ENCODE assay signal across 8 cellular contexts in the genomic region with DNA sequence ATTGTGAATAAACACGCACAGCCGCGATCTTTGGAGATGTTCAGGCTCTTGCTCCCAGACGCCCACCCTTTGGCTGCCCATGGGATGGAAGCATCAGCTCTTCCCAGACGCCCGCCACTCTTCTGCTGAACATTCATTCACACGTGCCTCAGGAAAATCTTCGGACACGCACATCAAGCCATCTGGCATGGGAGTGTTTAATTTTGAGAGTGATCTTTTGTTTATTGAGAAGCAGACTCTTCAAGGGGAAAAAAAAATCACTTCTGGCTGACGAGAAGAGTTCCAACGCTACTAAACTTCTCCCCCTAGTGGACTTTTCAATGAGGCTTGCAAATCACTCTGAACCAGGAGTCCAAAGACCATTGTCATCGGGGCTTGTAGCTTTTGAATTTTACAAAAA.
DNase-seq lines count a peak whose midpoint lies in the region; ATAC-seq and TF ChIP-seq lines count a peak whose summit lies in the region.

No MANE protein-coding gene starts in this region.

- no peaks in the 10 kb centered on the region for H3K36me3 Mint-ChIP-seq in neural crest cell (ENCODE audit: low read depth)
- peaks cover 0 to 31% (median 0%) of the 10 kb centered on the region in 3 donors for H3K36me3 Mint-ChIP-seq in naive thymus-derived CD8-positive, alpha-beta T cell
- no peaks in the 10 kb centered on the region for H3K36me3 Mint-ChIP-seq in activated T-cell treated with anti-CD3 and anti-CD28 coated beads, Interleukin-2, amount 50 U/mL, for 24 hours (ENCODE audit: low read depth)

- peaks cover 2% of the 10 kb centered on the region for H3K27me3 Mint-ChIP-seq in neural crest cell (ENCODE audit: low read depth)
- H3K27me3 Mint-ChIP-seq in naive thymus-derived CD8-positive, alpha-beta T cell, result peaks cover 13 to 36% (median 25%) of the 10 kb centered on the region in 5 donors
- H3K27me3 Mint-ChIP-seq in activated T-cell treated with anti-CD3 and anti-CD28 coated beads, Interleukin-2, amount 50 U/mL, for 24 hours, result peaks cover 50% of the 10 kb centered on the region

- H3K4me3 Mint-ChIP-seq in neural crest cell, result no peak overlapping the region
- no peak overlapping the region for H3K4me3 Mint-ChIP-seq in naive thymus-derived CD8-positive, alpha-beta T cell
- H3K4me3 Mint-ChIP-seq in activated T-cell treated with anti-CD3 and anti-CD28 coated beads, Interleukin-2, amount 50 U/mL, for 24 hours, result no peak overlapping the region

- no peaks in the 10 kb centered on the region for H3K9me3 Mint-ChIP-seq in neural crest cell
- H3K9me3 Mint-ChIP-seq in naive thymus-derived CD8-positive, alpha-beta T cell, result peaks cover 0 to 26% (median 6%) of the 10 kb centered on the region in 9 donors
- H3K9me3 Mint-ChIP-seq in activated T-cell treated with anti-CD3 and anti-CD28 coated beads, Interleukin-2, amount 50 U/mL, for 24 hours, result peaks cover 14% of the 10 kb centered on the region

- DNase-seq in NCI-H226, result peak; percentile 8
- peak; percentile 68 for DNase-seq in cerebellar cortex (ENCODE audit: low spot score)
- no peak for DNase-seq in neural crest cell (ENCODE audit: low read depth, low spot score)
- no peak for DNase-seq in naive thymus-derived CD8-positive, alpha-beta T cell
- DNase-seq in activated T-cell treated with anti-CD3 and anti-CD28 coated beads, Interleukin-2, amount 50 U/mL, for 24 hours, result no peak
- no peak for DNase-seq in stimulated activated CD4-positive, alpha-beta T cell treated with anti-CD3 and anti-CD28 coated beads, Interleukin-2, amount 100 ng/mL, for 24 hours

- POLR2A ChIA-PET in naive thymus-derived CD8-positive, alpha-beta T cell (lab: Charles Lee), result no interaction called here

- H3K4me1 Mint-ChIP-seq in neural crest cell, result peaks cover 6% of the 10 kb centered on the region
- peaks cover 0 to 1% (median 0%) of the 10 kb centered on the region in 4 donors for H3K4me1 Mint-ChIP-seq in naive thymus-derived CD8-positive, alpha-beta T cell
- no peaks in the 10 kb centered on the region for H3K4me1 Mint-ChIP-seq in activated T-cell treated with anti-CD3 and anti-CD28 coated beads, Interleukin-2, amount 50 U/mL, for 24 hours (ENCODE audit: low read depth)

- ATAC-seq in naive thymus-derived CD8-positive, alpha-beta T cell, result no peak
- ATAC-seq in GM21717 (IDR thresholded peaks at IDR 0.05; ENCODE audit: unreplicated experiment), result no peak

- peak; percentile 16 for TF ChIP-seq CTCF in GM12873 (IDR thresholded peaks at IDR 0.05; ENCODE audit: insufficient read depth, low read depth, low read length, missing control alignments)
- peak; percentile 66 for TF ChIP-seq CTCF in neural crest cell (conservative IDR thresholded peaks at IDR 0.05)

- H3K27ac Mint-ChIP-seq in neural crest cell (ENCODE audit: unreplicated experiment), result no peak overlapping the region
- no peak overlapping the region for H3K27ac Mint-ChIP-seq in naive thymus-derived CD8-positive, alpha-beta T cell
- no peak overlapping the region for H3K27ac Mint-ChIP-seq in activated T-cell treated with anti-CD3 and anti-CD28 coated beads, Interleukin-2, amount 50 U/mL, for 24 hours

Comparison
In these comparisons a context has a peak if more than half of its experiments do, and no peak if none do; other contexts are left out.
1. DNase-seq: peak in NCI-H226 (single experiment) and cerebellar cortex (single experiment); none in neural crest cell (single experiment), naive thymus-derived CD8-positive, alpha-beta T cell (0 of 10), activated T-cell treated with anti-CD3 and anti-CD28 coated beads, Interleukin-2, amount 50 U/mL, for 24 hours (single experiment) and stimulated activated CD4-positive, alpha-beta T cell treated with anti-CD3 and anti-CD28 coated beads, Interleukin-2, amount 100 ng/mL, for 24 hours (0 of 2).